In the genomic region with DNA sequence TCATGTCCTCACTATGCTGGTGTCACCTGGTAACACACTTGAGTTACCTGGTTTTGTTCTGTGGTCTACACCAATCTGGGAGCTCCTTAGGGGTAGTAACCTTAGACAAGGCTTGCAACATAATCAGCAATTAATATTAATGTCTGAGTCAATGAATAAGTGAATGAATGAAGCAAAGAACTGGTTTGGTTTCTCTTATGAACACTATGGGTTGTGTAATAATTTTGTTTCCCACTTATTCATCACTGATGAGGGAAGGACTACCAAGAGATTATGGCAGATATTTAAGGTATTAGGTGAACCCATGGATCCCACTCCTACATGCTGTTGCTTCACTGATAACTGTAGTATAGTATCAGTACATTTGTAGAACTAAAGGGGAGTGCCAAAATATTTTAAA, we compare ENCODE assay signal across 18 cellular contexts.
A peak's percentile ranks its signal among the peaks of the same experiment; 100 is the strongest.
DNase-seq lines count a peak whose midpoint lies in the region; ATAC-seq, FAIRE-seq and TF ChIP-seq lines count a peak whose summit lies in the region.
"Had no signal": no experiment of that assay in that cellular context is flagged by ENCODE, and none has a peak within 500 bp of the region (broad histone marks: within the 10 kb centered on the region; RNA-seq: fewer than 3 reads in every experiment).

No MANE protein-coding gene starts in this region.

- FAIRE-seq in endothelial cell of umbilical vein (lab: Jason Lieb, UNC) = no peak

- H3K36me3 ChIP-seq in PC-3 (ENCODE audit: low read depth, low read length) (no peaks in the 10 kb centered on the region), endothelial cell of umbilical vein (ENCODE audit: control insufficient read depth in 2 of 2, extremely low read depth in 1 of 2, insufficient read depth in 2 of 2, low read length in 2 of 2) (no peaks in the 10 kb centered on the region)

- dilution Hi-C loops in endothelial cell of umbilical vein (cut with MboI; ENCODE audit: extremely low pct_ligation_motif_present, low sequenced_read_pairs) = no loop called here

- H3K27ac Mint-ChIP-seq in Calu3 (ENCODE audit: unreplicated experiment) = peak overlapping the region; percentile 78

- ATAC-seq in PC-3 = no peak
- ATAC-seq: SK-N-SH treated with all-trans-retinoic acid at 6 μM for 48 hours had no signal

- H2AFZ ChIP-seq in PC-3 (ENCODE audit: low read length) (no peak overlapping the region), endothelial cell of umbilical vein (ENCODE audit: low read depth, low read length) (no peak overlapping the region)
- H2AFZ ChIP-seq: GM23248 had no signal

- intact Hi-C loops in Calu3 (cut with micrococcal nuclease; ENCODE audit: unreplicated experiment) = loop anchor here (2.0 to 5.0 kb wide), 3 partner anchors 322 to 637 kb away; no protein-coding TSS in a partner anchor
- intact Hi-C loops in PC-3 (cut with micrococcal nuclease) = loop anchor here (1.0 to 2.0 kb wide), 7 partner anchors 115 to 635 kb away; no protein-coding TSS in a partner anchor
- intact Hi-C loops in endothelial cell of umbilical vein (cut with micrococcal nuclease) = no loop called here

- H3K9me3 ChIP-seq in PC-3 (ENCODE audit: low read length) (no peaks in the 10 kb centered on the region), endothelial cell of umbilical vein (replicated peaks; ENCODE audit: control insufficient read depth, insufficient read depth, low read length) (no peaks in the 10 kb centered on the region)

- H3K27me3 Mint-ChIP-seq in Calu3 (ENCODE audit: unreplicated experiment) = no peaks in the 10 kb centered on the region

- H3K9ac ChIP-seq in PC-3 (ENCODE audit: low read length) = peak overlapping the region; percentile 31; the same call in 1 of the 2 replicates
- H3K9ac ChIP-seq in endothelial cell of umbilical vein (replicated peaks; ENCODE audit: extremely low read depth, insufficient read depth, low read length) = no peak overlapping the region
- H3K9ac ChIP-seq: GM23248 had no signal

- H3K27ac ChIP-seq in PC-3 (ENCODE audit: low read length) = peak overlapping the region; percentile 86
- H3K27ac ChIP-seq in endothelial cell of umbilical vein (ENCODE audit: insufficient read depth, low read depth, low read length) = peak overlapping the region; percentile 38
- H3K27ac ChIP-seq: GM23248 had no signal

- H3K4me1 ChIP-seq in PC-3 (ENCODE audit: insufficient read depth, low read length) (peaks cover 33% of the 10 kb centered on the region), endothelial cell of umbilical vein (ENCODE audit: control insufficient read depth, extremely low read depth, insufficient read depth, low read length) (peaks cover 10% of the 10 kb centered on the region)

- H3K27me3 ChIP-seq in PC-3 (ENCODE audit: low read length) (no peaks in the 10 kb centered on the region), endothelial cell of umbilical vein (ENCODE audit: control insufficient read depth in 2 of 2, insufficient read depth in 2 of 2, low read length in 2 of 2) (no peaks in the 10 kb centered on the region)

- POLR2A ChIA-PET in PC-3 (lab: Charles Lee; ENCODE audit: unreplicated experiment) (no interaction called here), endothelial cell of umbilical vein (lab: Charles Lee) (no interaction called here)

- H4K20me1 ChIP-seq in PC-3 (ENCODE audit: low read length) = no peaks in the 10 kb centered on the region
- H4K20me1 ChIP-seq in endothelial cell of umbilical vein (replicated peaks; ENCODE audit: control insufficient read depth, extremely low read depth, insufficient read depth, low read length) = no peaks in the 10 kb centered on the region

- peaks cover 55% of the 10 kb centered on the region for H3K4me1 Mint-ChIP-seq in Calu3 (ENCODE audit: low read depth, unreplicated experiment)

- no peaks in the 10 kb centered on the region for H3K9me2 ChIP-seq in PC-3 (replicated peaks; ENCODE audit: low read length)

- DNase-seq in Calu3 = no peak
- peak; percentile 62 for DNase-seq in PC-3
- no peak for DNase-seq in endothelial cell of umbilical vein (ENCODE audit: low read depth, low spot score)
- DNase-seq in renal cortical epithelial cell (ENCODE audit: low read depth) = peak; percentile 54
- no peak for DNase-seq in activated CD8-positive, alpha-beta memory T cell treated with anti-CD3 and anti-CD28 coated beads, Interleukin-2, amount 50 U/mL, for 48 hours
- DNase-seq in RPMI8226 = no peak
- DNase-seq in KG1 (lab: John Stamatoyannopoulos, UW) = no peak
- DNase-seq: AML-193, COR-L47, DMS79, GM23248, KBM-7, NCI-H1092, NCI-H146, NCI-H2081, NCI-H510A, NCI-H774 had no signal

- H3K79me2 ChIP-seq in PC-3 (ENCODE audit: low read length) (no peaks in the 10 kb centered on the region), endothelial cell of umbilical vein (ENCODE audit: control insufficient read depth, insufficient read depth, low read length) (no peaks in the 10 kb centered on the region)

- peaks cover 81% of the 10 kb centered on the region for H3K36me3 Mint-ChIP-seq in Calu3 (ENCODE audit: insufficient read depth, unreplicated experiment)

- H3K4me2 ChIP-seq in PC-3 (ENCODE audit: low read length) = peak overlapping the region; percentile 65
- H3K4me2 ChIP-seq in endothelial cell of umbilical vein (ENCODE audit: insufficient read depth, low read length) = peak overlapping the region; percentile 25

- H3K4me3 ChIP-seq in PC-3 (ENCODE audit: low read length) (no peak overlapping the region), endothelial cell of umbilical vein (replicated peaks in 1 of 3; ENCODE audit: insufficient read depth in 1 of 3, low read depth in 1 of 3, low read length in 3 of 3) (no peak overlapping the region)
- H3K4me3 ChIP-seq: GM23248 had no signal

- H3K9me1 ChIP-seq in endothelial cell of umbilical vein (replicated peaks; ENCODE audit: control insufficient read depth, extremely low read depth, insufficient read depth, low read length) = no peaks in the 10 kb centered on the region

- no TSS peak for BruUV-seq in Calu3 (replicated peaks; lab: Mats Ljungman, UMichigan)
- no TSS peak for BruUV-seq in PC-3 (replicated peaks; lab: Mats Ljungman, UMichigan)
- no TSS peak for BruUV-seq in endothelial cell of umbilical vein (replicated peaks; lab: Mats Ljungman, UMichigan)

- CTCF ChIA-PET in Calu3 (lab: Charles Lee) (interaction anchor here (0.6 to 1.3 kb wide), 5 partner anchors 9 to 334 kb away, joined by 3 to 7 read pairs (median 3); no protein-coding TSS in a partner anchor), PC-3 (lab: Charles Lee) (no interaction called here), endothelial cell of umbilical vein (lab: Charles Lee) (interaction anchor here (0.6 to 6.1 kb wide), 10 partner anchors 38 to 707 kb away, joined by 3 to 79 read pairs (median 3); a partner anchor contains a TSS)

- peak overlapping the region; percentile 15 for H3K4me3 Mint-ChIP-seq in Calu3 (ENCODE audit: low read depth, unreplicated experiment)

- H3K9me3 Mint-ChIP-seq in Calu3 (ENCODE audit: low read depth, unreplicated experiment) = peaks cover 7% of the 10 kb centered on the region

- no peak for TF ChIP-seq POLR2A in endothelial cell of umbilical vein (IDR thresholded peaks at IDR 0.05; ENCODE audit: low read depth, low read length)

- TF ChIP-seq CTCF in Calu3 (IDR thresholded peaks at IDR 0.05; ENCODE audit: unreplicated experiment) (no peak), PC-3 (conservative IDR thresholded peaks at IDR 0.05; ENCODE audit: low read depth, low read length) (no peak), endothelial cell of umbilical vein (IDR thresholded peaks at IDR 0.05; ENCODE audit: extremely low read depth in 1 of 2, insufficient read depth in 1 of 2, low read depth in 1 of 2, low read length in 2 of 2) (no peak)

- no peaks in the 10 kb centered on the region for H3F3A ChIP-seq in PC-3 (ENCODE audit: low read length, unreplicated experiment)

TF ChIP-seq in endothelial cell of umbilical vein, 7 proteins besides CTCF, POLR2A, EP300 and RAD21:
- TF ChIP-seq, protein P1, sequence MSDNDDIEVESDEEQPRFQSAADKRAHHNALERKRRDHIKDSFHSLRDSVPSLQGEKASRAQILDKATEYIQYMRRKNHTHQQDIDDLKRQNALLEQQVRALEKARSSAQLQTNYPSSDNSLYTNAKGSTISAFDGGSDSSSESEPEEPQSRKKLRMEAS (IDR thresholded peaks at IDR 0.05; ENCODE audit: insufficient read depth, insufficient read length) = no peak
- TF ChIP-seq FOS (IDR thresholded peaks at IDR 0.05; ENCODE audit: borderline replicate concordance, insufficient read depth, low read length) (no peak), POLR2AphosphoS5 (IDR thresholded peaks at IDR 0.05; ENCODE audit: insufficient read depth, low read depth, low read length) (no peak), JUN (IDR thresholded peaks at IDR 0.05; ENCODE audit: borderline replicate concordance, insufficient read depth, insufficient read length, low read depth) (no peak), GATA2 (IDR thresholded peaks at IDR 0.05; ENCODE audit: insufficient read depth, insufficient read length, low read depth, low read length) (no peak), EZH2 (IDR thresholded peaks at IDR 0.05; ENCODE audit: borderline replicate concordance, low read depth, low read length, severe bottlenecking) (no peak), MYC (IDR thresholded peaks at IDR 0.05; ENCODE audit: low read depth, low read length) (no peak)

Comparison
In these comparisons a context has a peak if more than half of its experiments do, and no peak if none do; other contexts are left out.
1. DNase-seq: peak in PC-3 (single experiment) and renal cortical epithelial cell (single experiment); none in Calu3 (single experiment), endothelial cell of umbilical vein (single experiment), activated CD8-positive, alpha-beta memory T cell treated with anti-CD3 and anti-CD28 coated beads, Interleukin-2, amount 50 U/mL, for 48 hours (single experiment), RPMI8226 (single experiment) and KG1 (single experiment).